15 cellular contexts compared by ENCODE assay signal in genomic region chr11:46472662-46472994, GRCh38.
DNase-seq lines count a peak whose midpoint lies in the region; ATAC-seq, FAIRE-seq and TF ChIP-seq lines count a peak whose summit lies in the region.
"Had no signal": no experiment of that assay in that cellular context is flagged by ENCODE, and none has a peak within 500 bp of the region (broad histone marks: within the 10 kb centered on the region; RNA-seq: fewer than 3 reads in every experiment).

No MANE protein-coding gene starts in this region.

- no peaks in the 10 kb centered on the region for H3K9me3 ChIP-seq in T-helper 17 cell (ENCODE audit: control insufficient read depth, low read length, poor library complexity, severe bottlenecking)

- FAIRE-seq in H54 (lab: Jason Lieb, UNC): peak; percentile 20

- H3K4me1 Mint-ChIP-seq in T-helper 17 cell: peaks cover 30% of the 10 kb centered on the region

- DNase-seq in H54 (ENCODE audit: insufficient read length, low spot score) (no peak), T-helper 17 cell (no peak), kidney tubule cell (ENCODE audit: low spot score) (peak; percentile 52), renal cortical epithelial cell (ENCODE audit: low read depth) (peak; percentile 15), activated gamma-delta T cell (lab: John Stamatoyannopoulos, UW) (no peak)
- no peak for DNase-seq in effector CD4-positive, alpha-beta T cell
- DNase-seq: activated effector memory CD4-positive, alpha-beta T cell treated with anti-CD3 and anti-CD28 coated beads, Interleukin-2, amount 50 U/mL, for 16 hours; AML-193; aorta; cortex of kidney; GF-D8; GOT3; NCI-H1105 treated with DMSO at 0.1 percent for 48 hours; NCI-H2171 treated with DMSO at 0.1 percent for 48 hours had no signal

- no peak for ATAC-seq in T-helper 17 cell
- no peak for ATAC-seq in HG02763 (IDR thresholded peaks at IDR 0.05; ENCODE audit: unreplicated experiment)

- no peaks in the 10 kb centered on the region for H3K36me3 Mint-ChIP-seq in T-helper 17 cell (ENCODE audit: low read depth)

- no peaks in the 10 kb centered on the region for H3K27me3 Mint-ChIP-seq in T-helper 17 cell

- no peak for TF ChIP-seq POLR2A in H54 (IDR thresholded peaks at IDR 0.05; ENCODE audit: low read depth, low read length)

- no peak overlapping the region for H3K4me3 Mint-ChIP-seq in T-helper 17 cell

- H3K27ac Mint-ChIP-seq in T-helper 17 cell: peak overlapping the region; percentile 41

Comparison
In these comparisons a context has a peak if more than half of its experiments do, and no peak if none do; other contexts are left out.
1. DNase-seq: peak in kidney tubule cell (single experiment) and renal cortical epithelial cell (single experiment); none in H54 (single experiment), T-helper 17 cell (0 of 3), activated gamma-delta T cell (single experiment) and effector CD4-positive, alpha-beta T cell (single experiment).